11 cellular contexts compared by ENCODE assay signal in the genomic region with DNA sequence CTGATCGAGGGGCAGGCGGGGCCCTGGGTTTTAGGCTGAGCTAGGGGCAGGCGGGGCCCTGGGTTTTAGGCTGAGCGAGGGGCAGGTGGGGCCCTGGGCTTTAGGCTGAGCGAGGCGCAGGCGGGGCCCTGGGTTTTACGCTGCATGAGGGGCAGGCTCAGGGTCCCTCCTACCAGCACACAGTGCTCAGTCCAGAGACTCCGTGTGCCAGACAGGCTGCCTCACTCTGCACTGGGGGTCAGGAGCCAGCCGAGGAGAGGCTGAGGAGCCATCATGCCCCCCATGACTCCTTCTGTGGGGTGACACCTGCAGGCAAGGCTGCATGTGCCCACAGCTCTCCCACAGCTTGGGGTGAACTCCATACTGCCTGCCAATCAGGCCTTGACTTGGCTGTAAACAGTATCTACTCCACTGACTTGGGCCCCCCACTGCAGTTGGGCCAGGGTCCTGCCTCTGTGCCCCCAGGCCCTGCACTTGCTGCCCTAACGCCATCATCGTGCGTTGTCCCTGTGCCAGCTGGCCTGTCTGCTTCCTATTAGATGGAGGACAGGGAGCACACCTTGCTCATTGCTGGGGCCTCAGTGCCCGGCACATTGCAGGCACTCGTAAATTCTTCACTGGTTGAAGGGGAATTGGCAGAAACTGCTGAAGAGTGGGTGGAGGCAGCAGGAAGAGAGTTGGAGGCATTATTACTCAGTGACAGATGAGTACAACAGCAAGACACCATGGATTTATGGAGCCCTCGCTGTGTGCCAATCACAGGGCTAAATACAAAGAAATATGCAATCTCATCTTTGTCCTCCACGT.
A peak's percentile ranks its signal among the peaks of the same experiment; 100 is the strongest.
DNase-seq lines count a peak whose midpoint lies in the region; ATAC-seq and TF ChIP-seq lines count a peak whose summit lies in the region.
"Had no signal": no experiment of that assay in that cellular context is flagged by ENCODE, and none has a peak within 500 bp of the region (broad histone marks: within the 10 kb centered on the region; RNA-seq: fewer than 3 reads in every experiment).

No MANE protein-coding gene starts in this region.

- no peaks in the 10 kb centered on the region for H3K9me3 Mint-ChIP-seq in natural killer cell treated with Interleukin-12 subunit alpha and Interleukin-12 subunit beta and Interleukin-15 and Interleukin-18, amount 100 ng/mL, for 72 hours
- H3K9me3 Mint-ChIP-seq in endothelial cell (ENCODE audit: unreplicated experiment) = no peaks in the 10 kb centered on the region
- H3K9me3 Mint-ChIP-seq in activated T-helper 17 cell treated with anti-CD3 and anti-CD28 coated beads, Interleukin-2, amount 50 U/mL, for 72 hours = no peaks in the 10 kb centered on the region

- no peak overlapping the region for H3K4me3 Mint-ChIP-seq in natural killer cell treated with Interleukin-12 subunit alpha and Interleukin-12 subunit beta and Interleukin-15 and Interleukin-18, amount 100 ng/mL, for 72 hours
- no peak overlapping the region for H3K4me3 Mint-ChIP-seq in endothelial cell (ENCODE audit: unreplicated experiment)
- H3K4me3 Mint-ChIP-seq in activated T-helper 17 cell treated with anti-CD3 and anti-CD28 coated beads, Interleukin-2, amount 50 U/mL, for 72 hours = no peak overlapping the region

- no peaks in the 10 kb centered on the region for H3K27me3 Mint-ChIP-seq in natural killer cell treated with Interleukin-12 subunit alpha and Interleukin-12 subunit beta and Interleukin-15 and Interleukin-18, amount 100 ng/mL, for 72 hours
- H3K27me3 Mint-ChIP-seq in endothelial cell (ENCODE audit: unreplicated experiment) = peaks cover 3% of the 10 kb centered on the region
- no peaks in the 10 kb centered on the region for H3K27me3 Mint-ChIP-seq in activated T-helper 17 cell treated with anti-CD3 and anti-CD28 coated beads, Interleukin-2, amount 50 U/mL, for 72 hours

- H3K4me1 Mint-ChIP-seq in natural killer cell treated with Interleukin-12 subunit alpha and Interleukin-12 subunit beta and Interleukin-15 and Interleukin-18, amount 100 ng/mL, for 72 hours (ENCODE audit: low read depth in 2 of 2) = no peaks in the 10 kb centered on the region
- H3K4me1 Mint-ChIP-seq in endothelial cell (ENCODE audit: unreplicated experiment) = peaks cover 3% of the 10 kb centered on the region
- no peaks in the 10 kb centered on the region for H3K4me1 Mint-ChIP-seq in activated T-helper 17 cell treated with anti-CD3 and anti-CD28 coated beads, Interleukin-2, amount 50 U/mL, for 72 hours

- no peak overlapping the region for H3K27ac Mint-ChIP-seq in natural killer cell treated with Interleukin-12 subunit alpha and Interleukin-12 subunit beta and Interleukin-15 and Interleukin-18, amount 100 ng/mL, for 72 hours
- no peak overlapping the region for H3K27ac Mint-ChIP-seq in endothelial cell (ENCODE audit: unreplicated experiment)
- no peak overlapping the region for H3K27ac Mint-ChIP-seq in activated T-helper 17 cell treated with anti-CD3 and anti-CD28 coated beads, Interleukin-2, amount 50 U/mL, for 72 hours

- TF ChIP-seq CTCF in endothelial cell (IDR thresholded peaks at IDR 0.05; ENCODE audit: unreplicated experiment) = no peak

- DNase-seq in stimulated activated CD4-positive, alpha-beta T cell treated with anti-CD3 and anti-CD28 coated beads, Interleukin-4, amount 100 ng/mL, for 24 hours = peak; percentile 1
- no peak for DNase-seq in stimulated activated CD4-positive, alpha-beta T cell treated with anti-CD3 and anti-CD28 coated beads, Interleukin-12 subunit alpha, Interleukin-12 subunit beta, amount 100 ng/mL, for 4 hours
- DNase-seq in cerebellum (ENCODE audit: low spot score) = peak; percentile 56
- DNase-seq in natural killer cell treated with Interleukin-12 subunit alpha and Interleukin-12 subunit beta and Interleukin-15 and Interleukin-18, amount 100 ng/mL, for 72 hours (ENCODE audit: low spot score) = peak; percentile 53
- DNase-seq in endothelial cell (ENCODE audit: low spot score) = no peak
- DNase-seq: activated gamma-delta T cell treated with Interleukin-2 at 50 U/mL for 16 hours, DMS79 treated with DMSO at 0.1 percent for 48 hours, lower lobe of right lung had no signal

- H3K36me3 Mint-ChIP-seq in natural killer cell treated with Interleukin-12 subunit alpha and Interleukin-12 subunit beta and Interleukin-15 and Interleukin-18, amount 100 ng/mL, for 72 hours = no peaks in the 10 kb centered on the region
- peaks cover 18% of the 10 kb centered on the region for H3K36me3 Mint-ChIP-seq in endothelial cell (ENCODE audit: low read depth, unreplicated experiment)
- H3K36me3 Mint-ChIP-seq in activated T-helper 17 cell treated with anti-CD3 and anti-CD28 coated beads, Interleukin-2, amount 50 U/mL, for 72 hours (ENCODE audit: low read depth) = no peaks in the 10 kb centered on the region

- ATAC-seq in natural killer cell treated with Interleukin-12 subunit alpha and Interleukin-12 subunit beta and Interleukin-15 and Interleukin-18, amount 100 ng/mL, for 72 hours = no peak
- ATAC-seq in HG02759 (IDR thresholded peaks at IDR 0.05; ENCODE audit: unreplicated experiment) = no peak
- ATAC-seq in activated T-helper 17 cell treated with anti-CD3 and anti-CD28 coated beads, Interleukin-2, amount 50 U/mL, for 72 hours (replicated peaks) = no peak
- no peak for ATAC-seq in GM19035 (IDR thresholded peaks at IDR 0.05; ENCODE audit: unreplicated experiment)
- ATAC-seq: lower lobe of right lung had no signal

Comparison
In these comparisons a context has a peak if more than half of its experiments do, and no peak if none do; other contexts are left out.
1. DNase-seq: peak in stimulated activated CD4-positive, alpha-beta T cell treated with anti-CD3 and anti-CD28 coated beads, Interleukin-4, amount 100 ng/mL, for 24 hours (single experiment), cerebellum (single experiment) and natural killer cell treated with Interleukin-12 subunit alpha and Interleukin-12 subunit beta and Interleukin-15 and Interleukin-18, amount 100 ng/mL, for 72 hours (single experiment); none in stimulated activated CD4-positive, alpha-beta T cell treated with anti-CD3 and anti-CD28 coated beads, Interleukin-12 subunit alpha, Interleukin-12 subunit beta, amount 100 ng/mL, for 4 hours (single experiment) and endothelial cell (single experiment).